Comparison of ENCODE assay signal across 20 cellular contexts in the genomic region with DNA sequence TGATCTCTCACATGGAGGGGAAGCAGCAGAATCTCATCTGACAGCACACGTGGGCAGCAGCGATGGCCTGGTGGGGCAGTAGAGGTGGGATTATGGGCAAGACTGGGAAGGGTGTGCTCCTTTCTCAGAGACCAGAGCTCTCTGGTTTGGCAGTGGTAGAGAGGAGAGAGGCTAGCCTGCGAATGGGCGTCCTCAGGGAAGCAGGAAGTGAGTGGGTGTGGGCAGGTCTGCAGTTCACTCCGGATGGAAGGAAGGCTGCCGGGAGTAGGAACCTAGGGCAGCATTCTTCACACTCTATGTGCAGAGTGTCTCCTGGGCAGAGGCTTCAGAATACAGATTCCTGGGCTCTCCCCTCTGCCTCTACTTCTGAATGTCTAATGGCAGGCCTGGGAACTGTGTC.
DNase-seq lines count a peak whose midpoint lies in the region; ATAC-seq, FAIRE-seq and TF ChIP-seq lines count a peak whose summit lies in the region.
"Had no signal": no experiment of that assay in that cellular context is flagged by ENCODE, and none has a peak within 500 bp of the region (broad histone marks: within the 10 kb centered on the region; RNA-seq: fewer than 3 reads in every experiment).

No MANE protein-coding gene starts in this region.

- H3K27me3 Mint-ChIP-seq in GM23338 (ENCODE audit: insufficient read depth, low read depth, poor library complexity), result peaks cover 4% of the 10 kb centered on the region

- H3K79me2 ChIP-seq in GM23338 (replicated peaks; ENCODE audit: insufficient read depth), result no peaks in the 10 kb centered on the region

- DNase-seq in heart left ventricle, result peak in 1 of 5 donors; percentile 40
- no peak for DNase-seq in Right ventricle myocardium superior
- peak; percentile 65 for DNase-seq in bronchial epithelial cell (ENCODE audit: low read depth)
- no peak for DNase-seq in mucosa of descending colon
- DNase-seq in GM23338 (ENCODE audit: low spot score), result no peak
- DNase-seq in NCI-H1105 treated with DMSO at 0.1 percent for 48 hours (lab: John Stamatoyannopoulos, UW), result no peak
- DNase-seq in NCI-H2081 treated with DMSO at 0.1 percent for 48 hours (lab: John Stamatoyannopoulos, UW), result no peak
- DNase-seq: 8988T, DND-41, KG1, NCI-H1048, NCI-H146, NCI-H2227 treated with DMSO at 0.1 percent for 48 hours, NCI-H524, PC-9 had no signal

- TF ChIP-seq POLR2A in heart left ventricle (IDR thresholded peaks at IDR 0.05), result no peak

- no peaks in the 10 kb centered on the region for H3K9me3 Mint-ChIP-seq in GM23338

- no peaks in the 10 kb centered on the region for H3F3A ChIP-seq in GM23338 (replicated peaks; ENCODE audit: low read depth)

- peak in 3 of 4 donors; percentile 52 to 59 (median 52) for ATAC-seq in heart left ventricle
- no peak for ATAC-seq in Right ventricle myocardium superior (ENCODE audit: poor library complexity)
- ATAC-seq in mucosa of descending colon, result peak; percentile 72
- no peak for ATAC-seq in GM23338
- ATAC-seq: GM12878 had no signal

- peaks cover 9% of the 10 kb centered on the region; the same call in 2 of the 3 replicates for H3K4me1 Mint-ChIP-seq in GM23338

- H3K4me1 ChIP-seq in heart left ventricle (no peaks in the 10 kb centered on the region), mucosa of descending colon (ENCODE audit: low read depth) (no peaks in the 10 kb centered on the region), skeletal muscle tissue (ENCODE audit: control insufficient read depth in 3 of 3, insufficient read depth in 3 of 3, low read length in 3 of 3) (peaks cover 0 to 17% (median 15%) of the 10 kb centered on the region in 3 donors), GM23338 (ENCODE audit: insufficient read depth) (no peaks in the 10 kb centered on the region)
- H3K4me1 ChIP-seq: BLaER1 treated with 17β-estradiol and CSF1 and Interleukin-3, amounts not matched to agents 10 nM and 100 nM had no signal

- no peaks in the 10 kb centered on the region for H3K36me3 ChIP-seq in heart left ventricle
- H3K36me3 ChIP-seq in bronchial epithelial cell (ENCODE audit: control insufficient read depth, insufficient read depth, low read length), result no peaks in the 10 kb centered on the region
- H3K36me3 ChIP-seq in mucosa of descending colon (ENCODE audit: low read depth), result no peaks in the 10 kb centered on the region
- no peaks in the 10 kb centered on the region for H3K36me3 ChIP-seq in skeletal muscle tissue (ENCODE audit: control insufficient read depth in 3 of 3, insufficient read depth in 3 of 3, low read length in 3 of 3)
- H3K36me3 ChIP-seq in GM23338 (ENCODE audit: insufficient read depth), result no peaks in the 10 kb centered on the region
- H3K36me3 ChIP-seq: BLaER1 treated with 17β-estradiol and CSF1 and Interleukin-3, amounts not matched to agents 10 nM and 100 nM had no signal

- intact Hi-C loops in heart left ventricle (cut with DNase I), result loop anchor here in 6 of 10 donors (5.0 to 10.0 kb wide), 2 partner anchors 498 to 500 kb away; no protein-coding TSS in a partner anchor
- intact Hi-C loops in Right ventricle myocardium superior (cut with DNase I), result no loop called here
- intact Hi-C loops in mucosa of descending colon (cut with DNase I, micrococcal nuclease), result no loop called here

- no peak overlapping the region for H3K27ac Mint-ChIP-seq in GM23338

- no peak overlapping the region for H3K4me2 ChIP-seq in GM23338
- H3K4me2 ChIP-seq: BLaER1 treated with 17β-estradiol and CSF1 and Interleukin-3, amounts not matched to agents 10 nM and 100 nM; PC-9 had no signal

- H3K27me3 ChIP-seq in heart left ventricle (no peaks in the 10 kb centered on the region), bronchial epithelial cell (ENCODE audit: control insufficient read depth, insufficient read depth, low read length) (no peaks in the 10 kb centered on the region), skeletal muscle tissue (ENCODE audit: control insufficient read depth in 3 of 3, insufficient read depth in 3 of 3, low read length in 3 of 3) (no peaks in the 10 kb centered on the region), GM23338 (ENCODE audit: insufficient read depth) (no peaks in the 10 kb centered on the region)
- H3K27me3 ChIP-seq: BLaER1 treated with 17β-estradiol and CSF1 and Interleukin-3, amounts not matched to agents 10 nM and 100 nM had no signal

- 58 to 82% (median 71%) methylated on average over 6 of the region's 6 CpGs for WGBS in heart left ventricle, 4 donors

- H2AFZ ChIP-seq in GM23338, result no peak overlapping the region
- H2AFZ ChIP-seq: PC-9 had no signal

- no peaks in the 10 kb centered on the region; the same call in 1 of the 2 replicates for H3K9me2 ChIP-seq in GM23338 (ENCODE audit: insufficient read depth)

- no peak overlapping the region for H3K4me3 Mint-ChIP-seq in GM23338

- H3K27ac ChIP-seq in heart left ventricle, result no peak overlapping the region
- H3K27ac ChIP-seq in skeletal muscle tissue (ENCODE audit: low read depth, low read length), result peak overlapping the region; percentile 42
- H3K27ac ChIP-seq in GM23338 (ENCODE audit: low read depth), result no peak overlapping the region
- H3K27ac ChIP-seq: BLaER1 treated with 17β-estradiol and CSF1 and Interleukin-3, amounts not matched to agents 10 nM and 100 nM; PC-9 had no signal

- FAIRE-seq in bronchial epithelial cell (lab: Jason Lieb, UNC), result no peak
- FAIRE-seq: G401.6, GM12878, GM18507 had no signal

- no peaks in the 10 kb centered on the region for H3K36me3 Mint-ChIP-seq in GM23338 (ENCODE audit: low read depth)

- no peaks in the 10 kb centered on the region for H4K20me1 ChIP-seq in GM23338 (replicated peaks; ENCODE audit: insufficient read depth)
- H4K20me1 ChIP-seq: BLaER1 treated with 17β-estradiol and CSF1 and Interleukin-3, amounts not matched to agents 10 nM and 100 nM had no signal

- TF ChIP-seq CTCF in heart left ventricle (IDR thresholded peaks at IDR 0.05) (no peak), bronchial epithelial cell (IDR thresholded peaks at IDR 0.05; ENCODE audit: insufficient read depth, low read length, severe bottlenecking) (no peak), mucosa of descending colon (IDR thresholded peaks at IDR 0.05) (no peak), GM23338 (conservative IDR thresholded peaks at IDR 0.05; ENCODE audit: low read depth in 2 of 2) (no peak)

- no peaks in the 10 kb centered on the region for H3K9me3 ChIP-seq in heart left ventricle
- no peaks in the 10 kb centered on the region for H3K9me3 ChIP-seq in mucosa of descending colon
- H3K9me3 ChIP-seq in skeletal muscle tissue (ENCODE audit: control insufficient read depth in 3 of 3, low read length in 3 of 3), result no peaks in the 10 kb centered on the region

- H3K9ac ChIP-seq in skeletal muscle tissue (ENCODE audit: low read depth in 1 of 3, low read length in 3 of 3), result peak overlapping the region in 1 of 3 donors; percentile 10
- H3K9ac ChIP-seq: BLaER1 treated with 17β-estradiol and CSF1 and Interleukin-3, amounts not matched to agents 10 nM and 100 nM had no signal

- no peak overlapping the region for H3K4me3 ChIP-seq in heart left ventricle
- no peak overlapping the region for H3K4me3 ChIP-seq in bronchial epithelial cell (ENCODE audit: low read depth, low read length)
- H3K4me3 ChIP-seq in mucosa of descending colon, result no peak overlapping the region
- H3K4me3 ChIP-seq in skeletal muscle tissue (ENCODE audit: low read length in 3 of 3), result no peak overlapping the region
- H3K4me3 ChIP-seq in GM23338, result no peak overlapping the region
- H3K4me3 ChIP-seq: BLaER1 treated with 17β-estradiol and CSF1 and Interleukin-3, amounts not matched to agents 10 nM and 100 nM; GM12878; PC-9 had no signal

TF ChIP-seq in GM23338, 12 proteins besides CTCF, POLR2A, EP300 and RAD21 (continues in another document):
- TF ChIP-seq NANOG (IDR thresholded peaks at IDR 0.05; ENCODE audit: borderline replicate concordance) (no peak), ETS1 (IDR thresholded peaks at IDR 0.05) (no peak), POLR2AphosphoS5 (IDR thresholded peaks at IDR 0.05; ENCODE audit: low read depth) (no peak), ZNF331 (CRISPR knock-in tag; IDR thresholded peaks at IDR 0.05; ENCODE audit: low read depth) (no peak), EZH2phosphoT487 (IDR thresholded peaks at IDR 0.05; ENCODE audit: unreplicated experiment) (no peak), STAT1 (IDR thresholded peaks at IDR 0.05; ENCODE audit: unreplicated experiment) (no peak), JUNB (IDR thresholded peaks at IDR 0.05; ENCODE audit: unreplicated experiment) (no peak), ZNF114 (CRISPR knock-in tag; IDR thresholded peaks at IDR 0.05) (no peak)
- TF ChIP-seq, protein P1, sequence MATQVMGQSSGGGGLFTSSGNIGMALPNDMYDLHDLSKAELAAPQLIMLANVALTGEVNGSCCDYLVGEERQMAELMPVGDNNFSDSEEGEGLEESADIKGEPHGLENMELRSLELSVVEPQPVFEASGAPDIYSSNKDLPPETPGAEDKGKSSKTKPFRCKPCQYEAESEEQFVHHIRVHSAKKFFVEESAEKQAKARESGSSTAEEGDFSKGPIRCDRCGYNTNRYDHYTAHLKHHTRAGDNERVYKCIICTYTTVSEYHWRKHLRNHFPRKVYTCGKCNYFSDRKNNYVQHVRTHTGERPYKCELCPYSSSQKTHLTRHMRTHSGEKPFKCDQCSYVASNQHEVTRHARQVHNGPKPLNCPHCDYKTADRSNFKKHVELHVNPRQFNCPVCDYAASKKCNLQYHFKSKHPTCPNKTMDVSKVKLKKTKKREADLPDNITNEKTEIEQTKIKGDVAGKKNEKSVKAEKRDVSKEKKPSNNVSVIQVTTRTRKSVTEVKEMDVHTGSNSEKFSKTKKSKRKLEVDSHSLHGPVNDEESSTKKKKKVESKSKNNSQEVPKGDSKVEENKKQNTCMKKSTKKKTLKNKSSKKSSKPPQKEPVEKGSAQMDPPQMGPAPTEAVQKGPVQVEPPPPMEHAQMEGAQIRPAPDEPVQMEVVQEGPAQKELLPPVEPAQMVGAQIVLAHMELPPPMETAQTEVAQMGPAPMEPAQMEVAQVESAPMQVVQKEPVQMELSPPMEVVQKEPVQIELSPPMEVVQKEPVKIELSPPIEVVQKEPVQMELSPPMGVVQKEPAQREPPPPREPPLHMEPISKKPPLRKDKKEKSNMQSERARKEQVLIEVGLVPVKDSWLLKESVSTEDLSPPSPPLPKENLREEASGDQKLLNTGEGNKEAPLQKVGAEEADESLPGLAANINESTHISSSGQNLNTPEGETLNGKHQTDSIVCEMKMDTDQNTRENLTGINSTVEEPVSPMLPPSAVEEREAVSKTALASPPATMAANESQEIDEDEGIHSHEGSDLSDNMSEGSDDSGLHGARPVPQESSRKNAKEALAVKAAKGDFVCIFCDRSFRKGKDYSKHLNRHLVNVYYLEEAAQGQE (IDR thresholded peaks at IDR 0.05; ENCODE audit: unreplicated experiment), result no peak

Comparison
In these comparisons a context has a peak if more than half of its experiments do, and no peak if none do; other contexts are left out.
1. ATAC-seq: peak in heart left ventricle (3 of 4) and mucosa of descending colon (single experiment); none in Right ventricle myocardium superior (single experiment) and GM23338 (single experiment).
2. intact Hi-C loops: an anchor here in heart left ventricle (5.0 to 10.0 kb wide); none called in Right ventricle myocardium superior and mucosa of descending colon.